Comparison of ENCODE assay signal across 8 cellular contexts in genomic region chr2:57720728-57721627, GRCh38.
DNase-seq lines count a peak whose midpoint lies in the region; ATAC-seq, FAIRE-seq and TF ChIP-seq lines count a peak whose summit lies in the region.

No MANE protein-coding gene starts in this region.

- DNase-seq in CD8-positive, alpha-beta memory T cell, result peak in 1 of 5 donors; percentile 24
- DNase-seq in GM19239 (ENCODE audit: insufficient read length, low spot score), result peak; percentile 28
- DNase-seq in NCI-H345 (lab: John Stamatoyannopoulos, UW), result peak; percentile 47
- DNase-seq in activated CD8-positive, alpha-beta memory T cell treated with anti-CD3 and anti-CD28 coated beads, Interleukin-2, amount 10 ng/mL, durations not matched to agents 7 days and 5 days, result peak; percentile 55
- peak; percentile 59 to 75 for DNase-seq in fibroblast of lung (ENCODE audit: low read depth in 2 of 2)
- DNase-seq in activated effector memory CD4-positive, alpha-beta T cell treated with Interleukin-2 at 50 U/mL for 16 hours, result no peak

- peak; percentile 92 for FAIRE-seq in GM19239 (lab: Jason Lieb, UNC)

- H3K4me2 ChIP-seq in fibroblast of lung (ENCODE audit: extremely low read depth, insufficient read depth, low read length), result peak overlapping the region; percentile 70

- no peak overlapping the region for H3K27ac ChIP-seq in CD8-positive, alpha-beta memory T cell (ENCODE audit: low read depth, low read length)
- H3K27ac ChIP-seq in fibroblast of lung (ENCODE audit: insufficient read depth, low read length), result no peak overlapping the region

- H3K4me3 Mint-ChIP-seq in CD8-positive, alpha-beta memory T cell, result peak overlapping the region in 4 of 7 donors; percentile 13 to 48 (median 42)
- no peak overlapping the region for H3K4me3 Mint-ChIP-seq in activated CD8-positive, alpha-beta memory T cell treated with anti-CD3 and anti-CD28 coated beads, Interleukin-2, amount 10 ng/mL, durations not matched to agents 7 days and 5 days
- H3K4me3 Mint-ChIP-seq in nephron, result peak overlapping the region; percentile 48 to 74 (median 67)

- H3K36me3 Mint-ChIP-seq in CD8-positive, alpha-beta memory T cell, result no peaks in the 10 kb centered on the region
- no peaks in the 10 kb centered on the region for H3K36me3 Mint-ChIP-seq in activated CD8-positive, alpha-beta memory T cell treated with anti-CD3 and anti-CD28 coated beads, Interleukin-2, amount 10 ng/mL, durations not matched to agents 7 days and 5 days
- H3K36me3 Mint-ChIP-seq in nephron (ENCODE audit: low read depth), result no peaks in the 10 kb centered on the region

- H3K4me1 Mint-ChIP-seq in CD8-positive, alpha-beta memory T cell, result peaks cover 0 to 10% (median 3%) of the 10 kb centered on the region in 3 donors
- H3K4me1 Mint-ChIP-seq in activated CD8-positive, alpha-beta memory T cell treated with anti-CD3 and anti-CD28 coated beads, Interleukin-2, amount 10 ng/mL, durations not matched to agents 7 days and 5 days, result peaks cover 9% of the 10 kb centered on the region
- no peaks in the 10 kb centered on the region for H3K4me1 Mint-ChIP-seq in nephron

- H3K36me3 ChIP-seq in CD8-positive, alpha-beta memory T cell (ENCODE audit: insufficient read depth, low read length), result no peaks in the 10 kb centered on the region
- no peaks in the 10 kb centered on the region for H3K36me3 ChIP-seq in fibroblast of lung (ENCODE audit: control insufficient read depth, insufficient read depth, low read length)

- H3K79me2 ChIP-seq in fibroblast of lung (ENCODE audit: control insufficient read depth, insufficient read depth, low read length), result no peaks in the 10 kb centered on the region

- no peaks in the 10 kb centered on the region for H3K27me3 ChIP-seq in CD8-positive, alpha-beta memory T cell (ENCODE audit: insufficient read depth, low read length, poor library complexity, severe bottlenecking)
- no peaks in the 10 kb centered on the region for H3K27me3 ChIP-seq in fibroblast of lung (ENCODE audit: control insufficient read depth, insufficient read depth, low read length)

- H3K9me3 Mint-ChIP-seq in CD8-positive, alpha-beta memory T cell, result peaks cover 0 to 3% (median 0%) of the 10 kb centered on the region in 5 donors
- no peaks in the 10 kb centered on the region for H3K9me3 Mint-ChIP-seq in activated CD8-positive, alpha-beta memory T cell treated with anti-CD3 and anti-CD28 coated beads, Interleukin-2, amount 10 ng/mL, durations not matched to agents 7 days and 5 days (ENCODE audit: low read depth)
- no peaks in the 10 kb centered on the region for H3K9me3 Mint-ChIP-seq in nephron

- peak; percentile 100 for ATAC-seq in HG03159 (IDR thresholded peaks at IDR 0.05; ENCODE audit: unreplicated experiment)
- peak; percentile 94 for ATAC-seq in activated CD8-positive, alpha-beta memory T cell treated with anti-CD3 and anti-CD28 coated beads, Interleukin-2, amount 10 ng/mL, durations not matched to agents 7 days and 5 days

- H3K27me3 Mint-ChIP-seq in CD8-positive, alpha-beta memory T cell, result peaks cover 2 to 9% of the 10 kb centered on the region in 2 donors
- peaks cover 15% of the 10 kb centered on the region for H3K27me3 Mint-ChIP-seq in activated CD8-positive, alpha-beta memory T cell treated with anti-CD3 and anti-CD28 coated beads, Interleukin-2, amount 10 ng/mL, durations not matched to agents 7 days and 5 days
- peaks cover 8% of the 10 kb centered on the region for H3K27me3 Mint-ChIP-seq in nephron (ENCODE audit: low read depth)

- CTCF ChIA-PET in CD8-positive, alpha-beta memory T cell (lab: Charles Lee), result interaction anchor here (0.8 kb wide), 1 partner anchor 13 kb away, joined by 3 read pairs; no protein-coding TSS in a partner anchor
- CTCF ChIA-PET in activated CD8-positive, alpha-beta memory T cell treated with anti-CD3 and anti-CD28 coated beads, Interleukin-2, amount 10 ng/mL, durations not matched to agents 7 days and 5 days (lab: Charles Lee), result interaction anchor here (0.8 to 1.4 kb wide), 6 partner anchors 11 to 727 kb away, joined by 3 to 6 read pairs (median 3); no protein-coding TSS in a partner anchor

- H3K4me3 ChIP-seq in CD8-positive, alpha-beta memory T cell (ENCODE audit: low read length), result no peak overlapping the region
- peak overlapping the region in 2 of 4 experiments; percentile 38 to 40 for H3K4me3 ChIP-seq in fibroblast of lung (replicated peaks in 1 of 4; ENCODE audit: control extremely low read depth in 1 of 4, insufficient read depth in 1 of 4, low read depth in 3 of 4, low read length in 4 of 4)

- H2AFZ ChIP-seq in fibroblast of lung (ENCODE audit: low read length), result peak overlapping the region; percentile 86

- H3K4me1 ChIP-seq in CD8-positive, alpha-beta memory T cell (ENCODE audit: insufficient read depth, low read length), result no peaks in the 10 kb centered on the region
- H3K4me1 ChIP-seq in fibroblast of lung (ENCODE audit: control insufficient read depth, extremely low read depth, insufficient read depth, low read length), result no peaks in the 10 kb centered on the region

- H3K27ac Mint-ChIP-seq in CD8-positive, alpha-beta memory T cell, result no peak overlapping the region
- H3K27ac Mint-ChIP-seq in activated CD8-positive, alpha-beta memory T cell treated with anti-CD3 and anti-CD28 coated beads, Interleukin-2, amount 10 ng/mL, durations not matched to agents 7 days and 5 days, result no peak overlapping the region
- no peak overlapping the region for H3K27ac Mint-ChIP-seq in nephron

- TF ChIP-seq CTCF in fibroblast of lung (conservative IDR thresholded peaks at IDR 0.05 in 1 of 2, IDR thresholded peaks at IDR 0.05 in 1 of 2; ENCODE audit: low read depth in 1 of 2, low read length in 2 of 2) (peak; percentile 91 to 93), nephron (IDR thresholded peaks at IDR 0.05; ENCODE audit: unreplicated experiment in 3 of 3) (peak; percentile 83 to 92 (median 89))

- POLR2A ChIA-PET in CD8-positive, alpha-beta memory T cell (lab: Charles Lee), result no interaction called here

- no peaks in the 10 kb centered on the region for H4K20me1 ChIP-seq in fibroblast of lung (ENCODE audit: control insufficient read depth, extremely low read depth, insufficient read depth, low read length)

- no peak overlapping the region for H3K9ac ChIP-seq in fibroblast of lung (ENCODE audit: insufficient read depth, low read length)

- no peaks in the 10 kb centered on the region for H3K9me3 ChIP-seq in CD8-positive, alpha-beta memory T cell (ENCODE audit: low read length)
- H3K9me3 ChIP-seq in fibroblast of lung (ENCODE audit: control insufficient read depth, insufficient read depth, low read depth, low read length), result no peaks in the 10 kb centered on the region
